Comparison of ENCODE assay signal across 8 cellular contexts in the genomic region with DNA sequence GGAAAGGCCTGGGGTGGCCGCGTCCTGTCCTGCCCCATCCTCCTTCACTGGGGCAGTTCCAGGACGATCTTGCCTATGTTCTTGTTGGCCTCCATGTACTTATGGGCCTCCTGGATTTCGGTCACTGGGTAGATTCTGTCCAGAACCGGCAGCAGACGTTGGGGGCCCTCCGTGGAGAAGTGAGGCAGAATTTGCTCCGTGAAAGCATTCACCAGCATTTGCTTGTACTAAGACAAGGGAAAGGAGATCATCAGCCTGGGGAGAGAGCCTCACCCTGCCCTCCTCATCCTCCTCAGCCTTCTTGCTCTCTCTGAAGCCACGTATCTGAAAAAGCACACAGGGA. TPM values are rescaled to one million over a fixed set of nuclear protein-coding genes. Genes with fewer than 3 reads are reported as not detected.
DNase-seq lines count a peak whose midpoint lies in the region; ATAC-seq and TF ChIP-seq lines count a peak whose summit lies in the region.

No MANE protein-coding gene starts in this region.

- TF ChIP-seq CTCF in epithelial cell of proximal tubule (conservative IDR thresholded peaks at IDR 0.05; ENCODE audit: low read depth, low read length) (no peak), neural progenitor cell (IDR thresholded peaks at IDR 0.05) (no peak)

- H3K27ac Mint-ChIP-seq in CD4-positive, CD25-positive, alpha-beta regulatory T cell, result peak overlapping the region in 2 of 3 donors; percentile 99 to 100
- no peak overlapping the region for H3K27ac Mint-ChIP-seq in neural progenitor cell

- H3K27me3 Mint-ChIP-seq in CD4-positive, CD25-positive, alpha-beta regulatory T cell, result no peaks in the 10 kb centered on the region
- H3K27me3 Mint-ChIP-seq in neural progenitor cell (ENCODE audit: insufficient read depth, low read depth), result peaks cover 4% of the 10 kb centered on the region

- peaks cover 32% of the 10 kb centered on the region for H3K79me2 ChIP-seq in neural progenitor cell (ENCODE audit: low read depth)

- H3K36me3 ChIP-seq in CD4-positive, CD25-positive, alpha-beta regulatory T cell (ENCODE audit: control insufficient read depth, insufficient read depth, low read length), result peaks cover 13% of the 10 kb centered on the region
- peaks cover 11% of the 10 kb centered on the region for H3K36me3 ChIP-seq in neural progenitor cell

- DNase-seq in CD4-positive, CD25-positive, alpha-beta regulatory T cell, result no peak
- no peak for DNase-seq in epithelial cell of proximal tubule (ENCODE audit: low read depth)
- DNase-seq in neural progenitor cell (ENCODE audit: low spot score), result no peak
- DNase-seq in NCI-H2171 (lab: John Stamatoyannopoulos, UW), result no peak
- no peak for DNase-seq in NCI-H2029 treated with DMSO at 0.1 percent for 48 hours (lab: John Stamatoyannopoulos, UW)
- DNase-seq in cortex of kidney (lab: John Stamatoyannopoulos, UW), result no peak

- peaks cover 0 to 2% (median 0%) of the 10 kb centered on the region in 7 donors for H3K9me3 Mint-ChIP-seq in CD4-positive, CD25-positive, alpha-beta regulatory T cell
- H3K9me3 Mint-ChIP-seq in neural progenitor cell, result no peaks in the 10 kb centered on the region

- peaks cover 5 to 38% (median 24%) of the 10 kb centered on the region in 4 donors for H3K4me1 Mint-ChIP-seq in CD4-positive, CD25-positive, alpha-beta regulatory T cell
- H3K4me1 Mint-ChIP-seq in neural progenitor cell, result peaks cover 22% of the 10 kb centered on the region

- peak overlapping the region; percentile 88 for H3K27ac ChIP-seq in CD4-positive, CD25-positive, alpha-beta regulatory T cell (ENCODE audit: insufficient read depth, low read length, poor library complexity, severe bottlenecking)
- no peak overlapping the region for H3K27ac ChIP-seq in neural progenitor cell

- H3K27me3 ChIP-seq in CD4-positive, CD25-positive, alpha-beta regulatory T cell (ENCODE audit: control insufficient read depth, insufficient read depth, low read length), result no peaks in the 10 kb centered on the region
- H3K27me3 ChIP-seq in neural progenitor cell, result no peaks in the 10 kb centered on the region

- H3K9ac ChIP-seq in neural progenitor cell, result no peak overlapping the region

- peak overlapping the region; percentile 41 for H2AFZ ChIP-seq in neural progenitor cell (replicated peaks)

- H3F3A ChIP-seq in neural progenitor cell (ENCODE audit: low read depth), result peaks cover 36% of the 10 kb centered on the region

- peaks cover 11% of the 10 kb centered on the region for H4K20me1 ChIP-seq in neural progenitor cell (ENCODE audit: low read depth)

- peak overlapping the region; percentile 98 to 100 (median 98) for H3K4me3 Mint-ChIP-seq in CD4-positive, CD25-positive, alpha-beta regulatory T cell
- peak overlapping the region; percentile 96 for H3K4me3 Mint-ChIP-seq in neural progenitor cell

- H3K4me3 ChIP-seq in CD4-positive, CD25-positive, alpha-beta regulatory T cell (ENCODE audit: low read depth, low read length), result peak overlapping the region; percentile 19
- peak overlapping the region; percentile 90 for H3K4me3 ChIP-seq in epithelial cell of proximal tubule (ENCODE audit: low read depth, low read length)
- peak overlapping the region; percentile 79 for H3K4me3 ChIP-seq in neural progenitor cell

- peaks cover 22% of the 10 kb centered on the region for H3K36me3 Mint-ChIP-seq in CD4-positive, CD25-positive, alpha-beta regulatory T cell
- H3K36me3 Mint-ChIP-seq in neural progenitor cell, result peaks cover 16% of the 10 kb centered on the region

- peaks cover 17% of the 10 kb centered on the region for H3K4me1 ChIP-seq in CD4-positive, CD25-positive, alpha-beta regulatory T cell (ENCODE audit: control insufficient read depth, insufficient read depth, low read length, poor library complexity, severe bottlenecking)
- no peaks in the 10 kb centered on the region for H3K4me1 ChIP-seq in neural progenitor cell

- peak overlapping the region; percentile 86 for H3K4me2 ChIP-seq in neural progenitor cell

- no peak for ATAC-seq in CD4-positive, CD25-positive, alpha-beta regulatory T cell (ENCODE audit: low read depth in 2 of 2)
- ATAC-seq in HG02970 (IDR thresholded peaks at IDR 0.05; ENCODE audit: low FRiP score, unreplicated experiment), result no peak

- H3K9me3 ChIP-seq in CD4-positive, CD25-positive, alpha-beta regulatory T cell (ENCODE audit: control insufficient read depth in 2 of 2, low read length in 2 of 2), result no peaks in the 10 kb centered on the region
- no peaks in the 10 kb centered on the region for H3K9me3 ChIP-seq in neural progenitor cell (ENCODE audit: low read depth)

TF ChIP-seq in PFSK-1, 5 proteins besides CTCF, POLR2A, EP300 and RAD21:
- TF ChIP-seq, protein P1, sequence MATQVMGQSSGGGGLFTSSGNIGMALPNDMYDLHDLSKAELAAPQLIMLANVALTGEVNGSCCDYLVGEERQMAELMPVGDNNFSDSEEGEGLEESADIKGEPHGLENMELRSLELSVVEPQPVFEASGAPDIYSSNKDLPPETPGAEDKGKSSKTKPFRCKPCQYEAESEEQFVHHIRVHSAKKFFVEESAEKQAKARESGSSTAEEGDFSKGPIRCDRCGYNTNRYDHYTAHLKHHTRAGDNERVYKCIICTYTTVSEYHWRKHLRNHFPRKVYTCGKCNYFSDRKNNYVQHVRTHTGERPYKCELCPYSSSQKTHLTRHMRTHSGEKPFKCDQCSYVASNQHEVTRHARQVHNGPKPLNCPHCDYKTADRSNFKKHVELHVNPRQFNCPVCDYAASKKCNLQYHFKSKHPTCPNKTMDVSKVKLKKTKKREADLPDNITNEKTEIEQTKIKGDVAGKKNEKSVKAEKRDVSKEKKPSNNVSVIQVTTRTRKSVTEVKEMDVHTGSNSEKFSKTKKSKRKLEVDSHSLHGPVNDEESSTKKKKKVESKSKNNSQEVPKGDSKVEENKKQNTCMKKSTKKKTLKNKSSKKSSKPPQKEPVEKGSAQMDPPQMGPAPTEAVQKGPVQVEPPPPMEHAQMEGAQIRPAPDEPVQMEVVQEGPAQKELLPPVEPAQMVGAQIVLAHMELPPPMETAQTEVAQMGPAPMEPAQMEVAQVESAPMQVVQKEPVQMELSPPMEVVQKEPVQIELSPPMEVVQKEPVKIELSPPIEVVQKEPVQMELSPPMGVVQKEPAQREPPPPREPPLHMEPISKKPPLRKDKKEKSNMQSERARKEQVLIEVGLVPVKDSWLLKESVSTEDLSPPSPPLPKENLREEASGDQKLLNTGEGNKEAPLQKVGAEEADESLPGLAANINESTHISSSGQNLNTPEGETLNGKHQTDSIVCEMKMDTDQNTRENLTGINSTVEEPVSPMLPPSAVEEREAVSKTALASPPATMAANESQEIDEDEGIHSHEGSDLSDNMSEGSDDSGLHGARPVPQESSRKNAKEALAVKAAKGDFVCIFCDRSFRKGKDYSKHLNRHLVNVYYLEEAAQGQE (IDR thresholded peaks at IDR 0.05; ENCODE audit: insufficient read depth in 1 of 2, low read depth in 2 of 2, low read length in 2 of 2), result no peak
- TF ChIP-seq POLR2AphosphoS5 (IDR thresholded peaks at IDR 0.05; ENCODE audit: low read depth, low read length), result peak; percentile 11; the same call in 1 of the 2 replicates
- TF ChIP-seq FOXP2 (optimal IDR thresholded peaks at IDR 0.05; ENCODE audit: borderline replicate concordance, extremely low read depth, extremely low read length, insufficient read depth), result no peak
- no peak for TF ChIP-seq TAF1 (IDR thresholded peaks at IDR 0.05; ENCODE audit: borderline replicate concordance, insufficient read depth, low read length)
- no peak for TF ChIP-seq SIN3A (IDR thresholded peaks at IDR 0.05; ENCODE audit: borderline replicate concordance, insufficient read depth, low read length)

RNA-seq across cellular contexts. Expression of a gene that starts 1.4 kb away (rescaled TPM):
- total RNA-seq in CD4-positive, CD25-positive, alpha-beta regulatory T cell, result 62.3 TPM
- polyA plus RNA-seq in CD4-positive, CD25-positive, alpha-beta regulatory T cell, result 100 to 1,000 TPM; 200 to 255 (median 224) TPM
- 104 TPM for polyA plus RNA-seq in PFSK-1 (2012; ENCODE audit: insufficient read length, low read depth)
- total RNA-seq in epithelial cell of proximal tubule (159 and 226 TPM in 2 replicates), neural progenitor cell (ENCODE audit: low replicate concordance) (186 and 329 TPM in 2 replicates)

RNA-seq across cellular contexts. Expression of a gene that starts 7.1 kb away (rescaled TPM):
- 1.5 TPM for total RNA-seq in CD4-positive, CD25-positive, alpha-beta regulatory T cell
- polyA plus RNA-seq in CD4-positive, CD25-positive, alpha-beta regulatory T cell, result 1 to 10 TPM in 1 of 4 donors, under 1 TPM in 2, not detected in 1; 0.25 to 1.4 (median 0.69) TPM
- 13.9 TPM for polyA plus RNA-seq in PFSK-1 (2012; ENCODE audit: insufficient read length, low read depth)
- 36.5 and 46.0 TPM in 2 replicates for total RNA-seq in epithelial cell of proximal tubule
- total RNA-seq in neural progenitor cell (ENCODE audit: low replicate concordance), result 25.8 and 36.5 TPM in 2 replicates

RNA-seq across cellular contexts. Expression of a gene that starts 28.0 kb away (rescaled TPM):
- total RNA-seq in CD4-positive, CD25-positive, alpha-beta regulatory T cell, result 1.1 TPM
- polyA plus RNA-seq in CD4-positive, CD25-positive, alpha-beta regulatory T cell, result 1 to 10 TPM; 1.1 to 3.0 (median 1.6) TPM
- polyA plus RNA-seq in PFSK-1 (2012; ENCODE audit: insufficient read length, low read depth), result 11.7 TPM
- total RNA-seq in epithelial cell of proximal tubule (12.4 and 20.6 TPM in 2 replicates), neural progenitor cell (ENCODE audit: low replicate concordance) (46.0 and 58.6 TPM in 2 replicates)

RNA-seq across cellular contexts. Expression of a gene that starts 30.3 kb away (rescaled TPM):
- 6.3 TPM for total RNA-seq in CD4-positive, CD25-positive, alpha-beta regulatory T cell
- 10 to 100 TPM in 1 of 4 donors, 1 to 10 TPM in 3; 3.4 to 11.0 (median 4.9) TPM for polyA plus RNA-seq in CD4-positive, CD25-positive, alpha-beta regulatory T cell
- 5.3 TPM for polyA plus RNA-seq in PFSK-1 (2012; ENCODE audit: insufficient read length, low read depth)
- total RNA-seq in epithelial cell of proximal tubule, result 7.7 and 13.8 TPM in 2 replicates
- 21.6 and 25.9 TPM in 2 replicates for total RNA-seq in neural progenitor cell (ENCODE audit: low replicate concordance)

RNA-seq across cellular contexts. Expression of a gene that starts 45.6 kb away (rescaled TPM):
- total RNA-seq in CD4-positive, CD25-positive, alpha-beta regulatory T cell, result not detected
- polyA plus RNA-seq in CD4-positive, CD25-positive, alpha-beta regulatory T cell, result not detected
- polyA plus RNA-seq in PFSK-1 (2012; ENCODE audit: insufficient read length, low read depth), result not detected
- not detected in 2 replicates for total RNA-seq in epithelial cell of proximal tubule
- total RNA-seq in neural progenitor cell (ENCODE audit: low replicate concordance), result 0.21 and 0.43 TPM in 2 replicates

Comparison
In these comparisons a context has a peak if more than half of its experiments do, and no peak if none do; other contexts are left out.
1. H3K4me3 ChIP-seq: peak in every context shown above with its lines; median percentile 90 in epithelial cell of proximal tubule; 79 in neural progenitor cell; 19 in CD4-positive, CD25-positive, alpha-beta regulatory T cell.
2. RNA of a gene that starts 7.1 kb away (total RNA-seq): 36.5 to 46.0 TPM in epithelial cell of proximal tubule and 25.8 to 36.5 TPM in neural progenitor cell; 1.5 TPM in CD4-positive, CD25-positive, alpha-beta regulatory T cell (single experiment); every median in the first group is over 10 times any median in the second.